Comparison of ENCODE assay signal across 1 cellular context in genomic region chr5:141875795-141876627, GRCh38.
TF ChIP-seq lines count a peak whose summit lies in the region.

No MANE protein-coding gene starts in this region.

TF ChIP-seq in HEK293, 187 proteins besides CTCF, POLR2A, EP300 and RAD21 (continued from another document):
- TF ChIP-seq ZNF302 (tag by site-specific recombination; IDR thresholded peaks at IDR 0.05; ENCODE audit: low read depth) (no peak), ZNF311 (tag by site-specific recombination; IDR thresholded peaks at IDR 0.05; ENCODE audit: borderline replicate concordance) (no peak), HOXC10 (CRISPR knock-in tag; IDR thresholded peaks at IDR 0.05) (no peak), OVOL3 (tag by site-specific recombination; IDR thresholded peaks at IDR 0.05) (no peak), ZXDB (tag by site-specific recombination; IDR thresholded peaks at IDR 0.05) (no peak), ZBTB8A (tag by site-specific recombination; IDR thresholded peaks at IDR 0.05) (peak; percentile 67; the same call in 1 of the 2 replicates), ZNF416 (tag by site-specific recombination; IDR thresholded peaks at IDR 0.05) (no peak), ZBTB17 (tag by site-specific recombination; IDR thresholded peaks at IDR 0.05) (no peak), ZBTB10 (tag by site-specific recombination; IDR thresholded peaks at IDR 0.05) (peak; percentile 63; the same call in 1 of the 2 replicates)
- TF ChIP-seq, protein P1, sequence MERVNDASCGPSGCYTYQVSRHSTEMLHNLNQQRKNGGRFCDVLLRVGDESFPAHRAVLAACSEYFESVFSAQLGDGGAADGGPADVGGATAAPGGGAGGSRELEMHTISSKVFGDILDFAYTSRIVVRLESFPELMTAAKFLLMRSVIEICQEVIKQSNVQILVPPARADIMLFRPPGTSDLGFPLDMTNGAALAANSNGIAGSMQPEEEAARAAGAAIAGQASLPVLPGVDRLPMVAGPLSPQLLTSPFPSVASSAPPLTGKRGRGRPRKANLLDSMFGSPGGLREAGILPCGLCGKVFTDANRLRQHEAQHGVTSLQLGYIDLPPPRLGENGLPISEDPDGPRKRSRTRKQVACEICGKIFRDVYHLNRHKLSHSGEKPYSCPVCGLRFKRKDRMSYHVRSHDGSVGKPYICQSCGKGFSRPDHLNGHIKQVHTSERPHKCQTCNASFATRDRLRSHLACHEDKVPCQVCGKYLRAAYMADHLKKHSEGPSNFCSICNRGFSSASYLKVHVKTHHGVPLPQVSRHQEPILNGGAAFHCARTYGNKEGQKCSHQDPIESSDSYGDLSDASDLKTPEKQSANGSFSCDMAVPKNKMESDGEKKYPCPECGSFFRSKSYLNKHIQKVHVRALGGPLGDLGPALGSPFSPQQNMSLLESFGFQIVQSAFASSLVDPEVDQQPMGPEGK (tag by site-specific recombination; IDR thresholded peaks at IDR 0.05): peak; percentile 72
